ENCODE assay signal across 18 cellular contexts in genomic region chr9:126479515-126479914, GRCh38.
DNase-seq lines count a peak whose midpoint lies in the region; ATAC-seq and TF ChIP-seq lines count a peak whose summit lies in the region.
"Had no signal": no experiment of that assay in that cellular context is flagged by ENCODE, and none has a peak within 500 bp of the region (broad histone marks: within the 10 kb centered on the region; RNA-seq: fewer than 3 reads in every experiment).

No MANE protein-coding gene starts in this region.

- H3K4me3 Mint-ChIP-seq in neural crest cell = no peak overlapping the region
- H3K4me3 Mint-ChIP-seq in naive thymus-derived CD4-positive, alpha-beta T cell = no peak overlapping the region
- H3K4me3 Mint-ChIP-seq: B cell; CD8-positive, alpha-beta memory T cell had no signal

- H3K9me3 ChIP-seq in BLaER1 treated with 17β-estradiol and CSF1 and Interleukin-3, amounts not matched to agents 10 nM and 100 nM (replicated peaks in 1 of 11) = peaks cover 10 to 22% (median 12%) of the 10 kb centered on the region in 11 experiments; a peak in 20 of 22 replicates
- H3K9me3 ChIP-seq in naive thymus-derived CD4-positive, alpha-beta T cell (ENCODE audit: control insufficient read depth in 2 of 3, low read length in 3 of 3) = no peaks in the 10 kb centered on the region
- H3K9me3 ChIP-seq: HAP-1 had no signal

- peaks cover 0 to 13% (median 5%) of the 10 kb centered on the region in 11 experiments; a peak in 5 of 22 replicates for H3K36me3 ChIP-seq in BLaER1 treated with 17β-estradiol and CSF1 and Interleukin-3, amounts not matched to agents 10 nM and 100 nM
- no peaks in the 10 kb centered on the region for H3K36me3 ChIP-seq in naive thymus-derived CD4-positive, alpha-beta T cell (ENCODE audit: control insufficient read depth in 2 of 3, insufficient read depth in 3 of 3, low read length in 3 of 3)
- H3K36me3 ChIP-seq: HAP-1 had no signal

- DNase-seq in caudate nucleus (lab: John Stamatoyannopoulos, UW) = no peak
- no peak for DNase-seq in neural crest cell (ENCODE audit: low read depth, low spot score)
- DNase-seq in naive thymus-derived CD4-positive, alpha-beta T cell = no peak
- DNase-seq in NOMO-1 treated with DMSO at 0.1 percent for 48 hours (lab: John Stamatoyannopoulos, UW; ENCODE audit: unreplicated experiment) = no peak
- no peak for DNase-seq in left ventricle myocardium superior
- DNase-seq: CD8-positive, alpha-beta memory T cell; COR-L47; DMS 273 treated with DMSO at 0.1 percent for 48 hours; DMS53; DND-41; EL; GM23248 had no signal

- CTCF ChIA-PET in naive thymus-derived CD4-positive, alpha-beta T cell (lab: Charles Lee) = interaction anchor here (1.0 kb wide), 1 partner anchor 11 kb away, joined by 3 read pairs; no protein-coding TSS in a partner anchor

- H4K20me1 ChIP-seq in BLaER1 treated with 17β-estradiol and CSF1 and Interleukin-3, amounts not matched to agents 10 nM and 100 nM = no peaks in the 10 kb centered on the region

- H3K27ac ChIP-seq in BLaER1 treated with 17β-estradiol and CSF1 and Interleukin-3, amounts not matched to agents 10 nM and 100 nM = peak overlapping the region in 9 of 11 experiments; percentile 33 to 85 (median 72); a peak in 16 of 22 replicates
- H3K27ac ChIP-seq in caudate nucleus (ENCODE audit: low read depth, low read length) = peak overlapping the region; percentile 44
- H3K27ac ChIP-seq in naive thymus-derived CD4-positive, alpha-beta T cell (ENCODE audit: low read depth, low read length) = no peak overlapping the region
- H3K27ac ChIP-seq: C4-2B, GM23248, HL-60 had no signal

- ATAC-seq in naive thymus-derived CD4-positive, alpha-beta T cell = no peak
- ATAC-seq in left ventricle myocardium superior = no peak
- ATAC-seq: GM12878 had no signal

- H3K4me2 ChIP-seq in BLaER1 treated with 17β-estradiol and CSF1 and Interleukin-3, amounts not matched to agents 10 nM and 100 nM = peak overlapping the region in 10 of 11 experiments; percentile 59 to 96 (median 77); a peak in 17 of 22 replicates

- H3K9ac ChIP-seq in BLaER1 treated with 17β-estradiol and CSF1 and Interleukin-3, amounts not matched to agents 10 nM and 100 nM = peak overlapping the region in 5 of 11 experiments; percentile 2 to 72 (median 55); a peak in 8 of 22 replicates
- H3K9ac ChIP-seq: GM23248 had no signal

- H3K27me3 ChIP-seq in BLaER1 treated with 17β-estradiol and CSF1 and Interleukin-3, amounts not matched to agents 10 nM and 100 nM = peaks cover 0 to 5% (median 0%) of the 10 kb centered on the region in 11 experiments; a peak in 3 of 22 replicates
- H3K27me3 ChIP-seq in naive thymus-derived CD4-positive, alpha-beta T cell (ENCODE audit: control insufficient read depth in 2 of 2, insufficient read depth in 2 of 2, low read length in 2 of 2) = no peaks in the 10 kb centered on the region

- TF ChIP-seq CTCF in neural crest cell (conservative IDR thresholded peaks at IDR 0.05) = no peak

- POLR2A ChIA-PET in naive thymus-derived CD4-positive, alpha-beta T cell (lab: Charles Lee) = no interaction called here

- intact Hi-C loops in naive thymus-derived CD4-positive, alpha-beta T cell (cut with micrococcal nuclease) = no loop called here
- intact Hi-C loops in left ventricle myocardium superior (cut with micrococcal nuclease) = no loop called here

- peaks cover 48 to 96% (median 82%) of the 10 kb centered on the region in 10 experiments for H3K4me1 ChIP-seq in BLaER1 treated with 17β-estradiol and CSF1 and Interleukin-3, amounts not matched to agents 10 nM and 100 nM
- H3K4me1 ChIP-seq in naive thymus-derived CD4-positive, alpha-beta T cell (ENCODE audit: control insufficient read depth in 2 of 2, insufficient read depth in 2 of 2, low read length in 2 of 2) = peaks cover 12% of the 10 kb centered on the region in 2 donors
- H3K4me1 ChIP-seq: HAP-1 had no signal

- H3K36me3 Mint-ChIP-seq in neural crest cell (ENCODE audit: low read depth) = peaks cover 10% of the 10 kb centered on the region
- H3K36me3 Mint-ChIP-seq in naive thymus-derived CD4-positive, alpha-beta T cell = peaks cover 0 to 8% (median 4%) of the 10 kb centered on the region in 5 donors

- H3K27ac Mint-ChIP-seq in neural crest cell (ENCODE audit: unreplicated experiment) = peak overlapping the region; percentile 4
- H3K27ac Mint-ChIP-seq in naive thymus-derived CD4-positive, alpha-beta T cell = peak overlapping the region in 1 of 9 donors; percentile 46
- H3K27ac Mint-ChIP-seq: B cell had no signal

- H3K4me1 Mint-ChIP-seq in neural crest cell = peaks cover 9% of the 10 kb centered on the region
- H3K4me1 Mint-ChIP-seq in naive thymus-derived CD4-positive, alpha-beta T cell = peaks cover 8 to 38% (median 29%) of the 10 kb centered on the region in 7 donors

- H3K9me3 Mint-ChIP-seq in neural crest cell = no peaks in the 10 kb centered on the region
- H3K9me3 Mint-ChIP-seq in naive thymus-derived CD4-positive, alpha-beta T cell = peaks cover 0 to 6% (median 0%) of the 10 kb centered on the region in 11 donors
- H3K9me3 Mint-ChIP-seq: CD8-positive, alpha-beta memory T cell had no signal

- H3K4me3 ChIP-seq in BLaER1 treated with 17β-estradiol and CSF1 and Interleukin-3, amounts not matched to agents 10 nM and 100 nM = no peak overlapping the region
- H3K4me3 ChIP-seq in naive thymus-derived CD4-positive, alpha-beta T cell (ENCODE audit: low read length) = no peak overlapping the region
- H3K4me3 ChIP-seq: GM12878, GM23248, HAP-1 had no signal

- no peaks in the 10 kb centered on the region for H3K27me3 Mint-ChIP-seq in neural crest cell (ENCODE audit: low read depth)
- H3K27me3 Mint-ChIP-seq in naive thymus-derived CD4-positive, alpha-beta T cell = peaks cover 0 to 62% (median 0%) of the 10 kb centered on the region in 5 donors
- H3K27me3 Mint-ChIP-seq: CD8-positive, alpha-beta memory T cell had no signal
